In the genomic region with DNA sequence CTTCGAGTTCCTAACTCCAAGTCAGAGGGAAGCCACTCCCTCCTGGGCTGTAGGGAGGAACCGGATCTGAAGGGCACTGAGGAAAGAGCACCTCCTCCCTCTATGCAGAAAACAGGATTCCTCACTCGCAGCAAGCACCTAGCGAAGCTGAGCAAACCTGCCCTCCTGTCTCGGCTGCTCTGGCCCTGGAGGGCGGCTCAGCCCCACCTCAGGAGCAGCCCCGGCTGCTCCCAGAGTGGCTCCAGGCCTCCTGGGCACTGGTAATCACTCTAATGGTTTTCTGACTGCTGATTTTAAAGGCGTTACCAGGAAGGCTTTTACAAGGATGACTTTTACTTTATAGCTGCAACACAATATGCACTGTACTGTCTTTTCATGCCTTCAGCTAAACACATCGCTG, we compare ENCODE assay signal across 2 cellular contexts.
TF ChIP-seq lines count a peak whose summit lies in the region.

No MANE protein-coding gene starts in this region.

TF ChIP-seq in GM23338, 12 proteins besides CTCF, POLR2A, EP300 and RAD21 (continues in another document):
- TF ChIP-seq EZH2 (IDR thresholded peaks at IDR 0.05; ENCODE audit: low read depth, unreplicated experiment) (no peak), REST (IDR thresholded peaks at IDR 0.05; ENCODE audit: unreplicated experiment) (no peak), ZNF331 (CRISPR knock-in tag; IDR thresholded peaks at IDR 0.05; ENCODE audit: low read depth) (no peak), POLR2AphosphoS5 (IDR thresholded peaks at IDR 0.05; ENCODE audit: low read depth) (no peak), CREB1 (CRISPR knock-in tag; IDR thresholded peaks at IDR 0.05; ENCODE audit: low read depth) (no peak), ZNF462 (CRISPR knock-in tag; IDR thresholded peaks at IDR 0.05) (no peak), STAT1 (IDR thresholded peaks at IDR 0.05; ENCODE audit: unreplicated experiment) (no peak), NANOG (IDR thresholded peaks at IDR 0.05; ENCODE audit: borderline replicate concordance) (no peak), JUNB (IDR thresholded peaks at IDR 0.05; ENCODE audit: unreplicated experiment) (no peak), EZH2phosphoT487 (IDR thresholded peaks at IDR 0.05; ENCODE audit: unreplicated experiment) (no peak), ZNF114 (CRISPR knock-in tag; IDR thresholded peaks at IDR 0.05) (no peak)

TF ChIP-seq in H1, 55 proteins besides CTCF, POLR2A, EP300 and RAD21:
- TF ChIP-seq TBP (IDR thresholded peaks at IDR 0.05; ENCODE audit: low read depth, low read length), result peak; percentile 27; the same call in 1 of the 2 replicates
- TF ChIP-seq KDM5A (IDR thresholded peaks at IDR 0.05; ENCODE audit: low read length), result no peak
